19 cellular contexts compared by ENCODE assay signal in genomic region chr13:63731896-63732295, GRCh38.
DNase-seq lines count a peak whose midpoint lies in the region; ATAC-seq and TF ChIP-seq lines count a peak whose summit lies in the region.
"Had no signal": no experiment of that assay in that cellular context is flagged by ENCODE, and none has a peak within 500 bp of the region (broad histone marks: within the 10 kb centered on the region; RNA-seq: fewer than 3 reads in every experiment).

No MANE protein-coding gene starts in this region.

- H2BK120ac ChIP-seq in H9 (ENCODE audit: low read depth, low read length, poor library complexity, severe bottlenecking), result no peak overlapping the region

- peak; percentile 32 for DNase-seq in ACHN
- peak; percentile 8 for DNase-seq in LoVo (ENCODE audit: low spot score)
- DNase-seq in left kidney (ENCODE audit: low read depth, low spot score), result peak; percentile 30
- peak; percentile 91 for DNase-seq in renal cortical epithelial cell (ENCODE audit: low read depth)
- no peak for DNase-seq in NCI-H2227 (lab: John Stamatoyannopoulos, UW; ENCODE audit: unreplicated experiment)
- DNase-seq in H9, result no peak
- no peak for DNase-seq in neural progenitor cell (ENCODE audit: low spot score)
- DNase-seq: GM23248, Kasumi-1, NCI-H187 treated with DMSO at 0.1 percent for 48 hours, NCI-H446 treated with DMSO at 0.1 percent for 48 hours, NCI-H774, Right ventricle myocardium superior, SK-N-SH had no signal

- no peak overlapping the region for H3K14ac ChIP-seq in H9 (ENCODE audit: insufficient read depth, low read length)

- in situ Hi-C loops in ACHN (cut with HindIII; ENCODE audit: low pct_ligation_motif_present, low pct_unique_long_range_greater_than_20kb, low sequenced_read_pairs), result no loop called here

- H3K27ac Mint-ChIP-seq in H9 (no peak overlapping the region), neural progenitor cell (no peak overlapping the region)

- TF ChIP-seq CTCF in H9 (conservative IDR thresholded peaks at IDR 0.05) (no peak), neural progenitor cell (IDR thresholded peaks at IDR 0.05) (no peak)

- H4K20me1 ChIP-seq in H9 (ENCODE audit: control insufficient read depth, insufficient read depth, insufficient read length), result no peaks in the 10 kb centered on the region
- no peaks in the 10 kb centered on the region for H4K20me1 ChIP-seq in neural progenitor cell (ENCODE audit: low read depth)
- H4K20me1 ChIP-seq: BLaER1 treated with 17β-estradiol and CSF1 and Interleukin-3, amounts not matched to agents 10 nM and 100 nM had no signal

- no peaks in the 10 kb centered on the region for H3K36me3 ChIP-seq in neural progenitor cell
- H3K36me3 ChIP-seq: BLaER1 treated with 17β-estradiol and CSF1 and Interleukin-3, amounts not matched to agents 10 nM and 100 nM had no signal

- H3K9me3 ChIP-seq in H9 (ENCODE audit: control insufficient read depth, low read depth, low read length) (no peaks in the 10 kb centered on the region), neural progenitor cell (ENCODE audit: low read depth) (no peaks in the 10 kb centered on the region)
- H3K9me3 ChIP-seq: BLaER1 treated with 17β-estradiol and CSF1 and Interleukin-3, amounts not matched to agents 10 nM and 100 nM; SK-N-SH had no signal

- no peak overlapping the region for H3K18ac ChIP-seq in H9 (ENCODE audit: insufficient read length, low read depth, low read length)

- H2AFZ ChIP-seq in H9 (ENCODE audit: low read length) (no peak overlapping the region), neural progenitor cell (replicated peaks) (no peak overlapping the region)
- H2AFZ ChIP-seq: GM23248 had no signal

- no peak overlapping the region for H3T11ph ChIP-seq in H9 (ENCODE audit: low read length)

- no peak overlapping the region for H2AK5ac ChIP-seq in H9 (ENCODE audit: insufficient read length, low read length)

- H3K36me3 Mint-ChIP-seq in H9 (ENCODE audit: insufficient read depth in 1 of 3, low read depth in 3 of 3) (no peaks in the 10 kb centered on the region), neural progenitor cell (no peaks in the 10 kb centered on the region)

- H4K8ac ChIP-seq in H9 (replicated peaks; ENCODE audit: insufficient read length, low read depth, low read length), result no peak overlapping the region

- H3K4me2 ChIP-seq in H9 (ENCODE audit: insufficient read depth, insufficient read length, low read length), result no peak overlapping the region
- no peak overlapping the region for H3K4me2 ChIP-seq in neural progenitor cell
- H3K4me2 ChIP-seq: BLaER1 treated with 17β-estradiol and CSF1 and Interleukin-3, amounts not matched to agents 10 nM and 100 nM; SK-N-SH had no signal

- H3F3A ChIP-seq in neural progenitor cell (ENCODE audit: low read depth), result no peaks in the 10 kb centered on the region

- H3K79me2 ChIP-seq in H9 (ENCODE audit: insufficient read depth, low read length) (no peaks in the 10 kb centered on the region), neural progenitor cell (ENCODE audit: low read depth) (no peaks in the 10 kb centered on the region)

- H3K4me1 ChIP-seq in H9 (ENCODE audit: insufficient read depth, low read length), result no peaks in the 10 kb centered on the region
- no peaks in the 10 kb centered on the region for H3K4me1 ChIP-seq in neural progenitor cell
- H3K4me1 ChIP-seq: BLaER1 treated with 17β-estradiol and CSF1 and Interleukin-3, amounts not matched to agents 10 nM and 100 nM had no signal

- no peak overlapping the region for H3K4me3 ChIP-seq in neural progenitor cell
- H3K4me3 ChIP-seq: BLaER1 treated with 17β-estradiol and CSF1 and Interleukin-3, amounts not matched to agents 10 nM and 100 nM; GM23248 had no signal

- H3K79me1 ChIP-seq in H9 (ENCODE audit: insufficient read depth, low read depth, low read length, poor library complexity, severe bottlenecking), result no peaks in the 10 kb centered on the region

- H2BK20ac ChIP-seq in H9 (ENCODE audit: low read depth, low read length, poor library complexity, severe bottlenecking), result no peak overlapping the region

- H3K9me3 Mint-ChIP-seq in H9, result peaks cover 0 to under 1% of the 10 kb centered on the region in 2 experiments; a peak in 1 of 5 replicates
- peaks cover 3% of the 10 kb centered on the region for H3K9me3 Mint-ChIP-seq in neural progenitor cell

- no peak overlapping the region for H3K4ac ChIP-seq in H9 (ENCODE audit: low read depth, low read length)

- WGBS in H9 (ENCODE audit: extremely low coverage, insufficient read length, low lambda C conversion rate), result no CpG with 5 or more reads among the region's 3 CpGs

- H3K23me2 ChIP-seq in H9 (ENCODE audit: insufficient read length, low read depth, low read length, poor library complexity, severe bottlenecking), result no peaks in the 10 kb centered on the region

- no peak for ATAC-seq in GM18861 (IDR thresholded peaks at IDR 0.05; ENCODE audit: unreplicated experiment)
- ATAC-seq: Panc1 had no signal

- H2BK12ac ChIP-seq in H9 (ENCODE audit: insufficient read length, low read depth, low read length), result no peak overlapping the region

- no peak overlapping the region for H2BK15ac ChIP-seq in H9 (ENCODE audit: low read depth, low read length)

- H3K4me1 Mint-ChIP-seq in H9, result no peaks in the 10 kb centered on the region
- no peaks in the 10 kb centered on the region for H3K4me1 Mint-ChIP-seq in neural progenitor cell

- no peak overlapping the region for H4K91ac ChIP-seq in H9 (ENCODE audit: insufficient read length, low read depth, low read length)

- H3K4me3 Mint-ChIP-seq in H9 (no peak overlapping the region), neural progenitor cell (no peak overlapping the region)

- H3K27ac ChIP-seq in H9 (ENCODE audit: insufficient read length, low read depth, low read length) (no peak overlapping the region), neural progenitor cell (no peak overlapping the region)
- H3K27ac ChIP-seq: 22Rv1; BLaER1 treated with 17β-estradiol and CSF1 and Interleukin-3, amounts not matched to agents 10 nM and 100 nM; GM23248; HL-60 had no signal

- H3K56ac ChIP-seq in H9 (ENCODE audit: insufficient read length, low read depth, low read length), result no peak overlapping the region

- no peaks in the 10 kb centered on the region for H3K27me3 ChIP-seq in H9 (ENCODE audit: insufficient read depth, low read length)
- H3K27me3 ChIP-seq in neural progenitor cell, result no peaks in the 10 kb centered on the region
- H3K27me3 ChIP-seq: BLaER1 treated with 17β-estradiol and CSF1 and Interleukin-3, amounts not matched to agents 10 nM and 100 nM had no signal

- H4K5ac ChIP-seq in H9 (ENCODE audit: insufficient read length, low read depth, low read length), result no peak overlapping the region

- H3K23ac ChIP-seq in H9 (ENCODE audit: insufficient read length, low read depth, low read length), result no peak overlapping the region

- no peak overlapping the region for H3K9ac ChIP-seq in H9 (ENCODE audit: extremely low read depth, insufficient read length, low read length)
- no peak overlapping the region for H3K9ac ChIP-seq in neural progenitor cell
- H3K9ac ChIP-seq: BLaER1 treated with 17β-estradiol and CSF1 and Interleukin-3, amounts not matched to agents 10 nM and 100 nM; GM23248; SK-N-SH had no signal

- no peak overlapping the region for H2BK5ac ChIP-seq in H9 (ENCODE audit: insufficient read length, low read length)

- H3K27me3 Mint-ChIP-seq in H9 (ENCODE audit: low read depth), result no peaks in the 10 kb centered on the region
- no peaks in the 10 kb centered on the region for H3K27me3 Mint-ChIP-seq in neural progenitor cell (ENCODE audit: insufficient read depth, low read depth)

Comparison
In these comparisons a context has a peak if more than half of its experiments do, and no peak if none do; other contexts are left out.
1. DNase-seq: peak in ACHN (single experiment), LoVo (single experiment), left kidney (single experiment) and renal cortical epithelial cell (single experiment); none in NCI-H2227 (single experiment), H9 (single experiment) and neural progenitor cell (single experiment).